In the genomic region with DNA sequence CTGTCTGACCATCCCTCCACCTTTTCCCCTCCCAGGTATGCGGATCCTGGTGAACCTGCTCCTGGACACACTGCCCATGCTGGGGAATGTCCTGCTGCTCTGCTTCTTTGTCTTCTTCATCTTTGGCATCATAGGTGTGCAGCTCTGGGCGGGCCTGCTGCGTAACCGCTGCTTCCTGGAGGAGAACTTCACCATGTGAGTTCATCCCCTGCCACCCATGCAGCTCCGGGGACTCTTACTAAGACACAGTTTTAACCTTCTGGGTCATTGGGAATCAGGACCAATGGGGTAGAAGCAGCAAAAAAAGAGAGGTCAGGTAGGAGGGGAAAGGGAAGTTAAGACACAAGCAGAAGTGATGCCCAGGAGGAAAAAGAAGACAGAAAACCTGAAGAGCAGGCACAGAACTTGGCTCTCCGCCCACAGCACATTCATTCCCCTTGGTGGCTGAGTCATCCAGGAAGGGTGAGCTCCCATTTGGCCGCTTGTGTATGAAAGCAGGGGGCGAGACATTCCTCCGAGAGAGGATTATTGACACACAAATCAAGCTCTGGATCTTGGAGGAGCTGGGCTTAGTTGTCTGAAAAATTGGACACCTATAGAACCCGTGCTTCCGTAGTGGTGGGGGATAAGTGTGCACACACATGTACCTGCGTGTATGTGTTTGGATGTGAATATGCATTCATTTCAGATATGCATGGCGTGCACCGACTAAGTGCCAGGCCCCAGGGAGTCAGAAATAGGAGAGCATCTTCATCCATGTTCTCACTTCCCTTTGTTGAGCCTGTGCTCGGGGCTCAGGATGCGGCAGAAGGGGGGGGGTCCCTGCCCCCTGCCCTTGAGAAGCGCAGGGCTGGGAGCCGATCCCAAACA, we compare ENCODE assay signal across 8 cellular contexts.
DNase-seq lines count a peak whose midpoint lies in the region; ATAC-seq and TF ChIP-seq lines count a peak whose summit lies in the region.

No MANE protein-coding gene starts in this region.

- H3K4me3 ChIP-seq in BLaER1 (no peak overlapping the region), left lung (no peak overlapping the region)

- H3K27ac ChIP-seq in BLaER1 (peak overlapping the region; percentile 3; the same call in 1 of the 2 replicates), left lung (no peak overlapping the region)

- H3K27me3 Mint-ChIP-seq in activated naive CD8-positive, alpha-beta T cell treated with anti-CD3 and anti-CD28 coated beads, Interleukin-2, amount 50 U/mL, for 24 hours = no peaks in the 10 kb centered on the region

- peaks cover 33% of the 10 kb centered on the region for H3K4me1 ChIP-seq in BLaER1
- no peaks in the 10 kb centered on the region for H3K4me1 ChIP-seq in left lung

- DNase-seq in HPDE6-E6E7 (ENCODE audit: extremely low spot score) (peak; percentile 88), left lung (peak in 1 of 2 donors; percentile 44), GM19240 (ENCODE audit: insufficient read length, low spot score) (no peak)
- peak; percentile 28 for DNase-seq in activated naive CD8-positive, alpha-beta T cell treated with anti-CD3 and anti-CD28 coated beads, Interleukin-2, amount 50 U/mL, for 24 hours
- no peak for DNase-seq in effector CD4-positive, alpha-beta T cell

- no peaks in the 10 kb centered on the region for H3K27me3 ChIP-seq in BLaER1
- peaks cover 0 to 30% of the 10 kb centered on the region in 2 donors for H3K27me3 ChIP-seq in left lung

- no peaks in the 10 kb centered on the region for H3K36me3 Mint-ChIP-seq in activated naive CD8-positive, alpha-beta T cell treated with anti-CD3 and anti-CD28 coated beads, Interleukin-2, amount 50 U/mL, for 24 hours (ENCODE audit: low read depth)

- intact Hi-C loops in left lung (cut with DNase I) = no loop called here

- no peaks in the 10 kb centered on the region for H4K20me1 ChIP-seq in BLaER1

- no peaks in the 10 kb centered on the region for H3K36me3 ChIP-seq in BLaER1
- no peaks in the 10 kb centered on the region for H3K36me3 ChIP-seq in left lung

- H3K4me1 Mint-ChIP-seq in activated naive CD8-positive, alpha-beta T cell treated with anti-CD3 and anti-CD28 coated beads, Interleukin-2, amount 50 U/mL, for 24 hours = peaks cover 15% of the 10 kb centered on the region

- no peak overlapping the region for H3K9ac ChIP-seq in BLaER1

- no peak for TF ChIP-seq CTCF in left lung (IDR thresholded peaks at IDR 0.05)

- peaks cover 4% of the 10 kb centered on the region for H3K9me3 Mint-ChIP-seq in activated naive CD8-positive, alpha-beta T cell treated with anti-CD3 and anti-CD28 coated beads, Interleukin-2, amount 50 U/mL, for 24 hours

- peak overlapping the region; percentile 58 for H3K4me2 ChIP-seq in BLaER1

- ATAC-seq in activated naive CD8-positive, alpha-beta T cell treated with anti-CD3 and anti-CD28 coated beads, Interleukin-2, amount 50 U/mL, for 24 hours = peak; percentile 29
- ATAC-seq in left lung = peak; percentile 52
- no peak for ATAC-seq in GM21381 (IDR thresholded peaks at IDR 0.05; ENCODE audit: unreplicated experiment)
- no peak for ATAC-seq in GM21786 (IDR thresholded peaks at IDR 0.05; ENCODE audit: unreplicated experiment)

- H3K4me3 Mint-ChIP-seq in activated naive CD8-positive, alpha-beta T cell treated with anti-CD3 and anti-CD28 coated beads, Interleukin-2, amount 50 U/mL, for 24 hours = no peak overlapping the region

- H3K27ac Mint-ChIP-seq in activated naive CD8-positive, alpha-beta T cell treated with anti-CD3 and anti-CD28 coated beads, Interleukin-2, amount 50 U/mL, for 24 hours = no peak overlapping the region

- H3K9me3 ChIP-seq in BLaER1 (peaks cover 3% of the 10 kb centered on the region; the same call in 1 of the 2 replicates), left lung (peaks cover 0 to 4% of the 10 kb centered on the region in 2 donors)

Comparison
In these comparisons a context has a peak if more than half of its experiments do, and no peak if none do; other contexts are left out.
1. DNase-seq: peak in HPDE6-E6E7 (single experiment) and activated naive CD8-positive, alpha-beta T cell treated with anti-CD3 and anti-CD28 coated beads, Interleukin-2, amount 50 U/mL, for 24 hours (single experiment); none in effector CD4-positive, alpha-beta T cell (single experiment) and GM19240 (single experiment).
2. ATAC-seq: peak in activated naive CD8-positive, alpha-beta T cell treated with anti-CD3 and anti-CD28 coated beads, Interleukin-2, amount 50 U/mL, for 24 hours (single experiment) and left lung (single experiment); none in GM21381 (single experiment) and GM21786 (single experiment).